2 cellular contexts compared by ENCODE assay signal in genomic region chr22:45239378-45240136, GRCh38.
TF ChIP-seq lines count a peak whose summit lies in the region.

No MANE protein-coding gene starts in this region.

TF ChIP-seq in IMR-90, 13 proteins besides CTCF, POLR2A, EP300 and RAD21 (continued from another document):
- TF ChIP-seq USF2 (IDR thresholded peaks at IDR 0.05; ENCODE audit: low read depth, low read length), result no peak
- no peak for TF ChIP-seq MXI1 (IDR thresholded peaks at IDR 0.05; ENCODE audit: borderline replicate concordance, low read depth, low read length)
- TF ChIP-seq MAZ (IDR thresholded peaks at IDR 0.05; ENCODE audit: borderline replicate concordance, low read depth, low read length), result no peak
- no peak for TF ChIP-seq FOS (IDR thresholded peaks at IDR 0.05; ENCODE audit: low read depth, low read length)
- TF ChIP-seq RFX5 (IDR thresholded peaks at IDR 0.05; ENCODE audit: low read depth, low read length), result no peak
- TF ChIP-seq CHD1 (IDR thresholded peaks at IDR 0.05; ENCODE audit: low read depth, low read length), result no peak
- TF ChIP-seq RCOR1 (IDR thresholded peaks at IDR 0.05; ENCODE audit: insufficient replicate concordance, low read length), result no peak
- TF ChIP-seq BHLHE40 (IDR thresholded peaks at IDR 0.05; ENCODE audit: low read depth, low read length), result no peak
- TF ChIP-seq NFE2L2 (IDR thresholded peaks at IDR 0.05; ENCODE audit: low read depth, low read length), result no peak
- no peak for TF ChIP-seq SMC3 (IDR thresholded peaks at IDR 0.05; ENCODE audit: low read depth, low read length)
- TF ChIP-seq MAFK (IDR thresholded peaks at IDR 0.05; ENCODE audit: low read depth, low read length), result no peak
- no peak for TF ChIP-seq ELK1 (IDR thresholded peaks at IDR 0.05; ENCODE audit: borderline replicate concordance, low read depth, low read length)
TF ChIP-seq in IMR-90: peak in this region for 0.

TF ChIP-seq in liver, 16 proteins besides CTCF, POLR2A, EP300 and RAD21 (continued from another document):
- TF ChIP-seq REST (IDR thresholded peaks at IDR 0.05) (no peak), TAF1 (conservative IDR thresholded peaks at IDR 0.05) (no peak), ATF3 (IDR thresholded peaks at IDR 0.05) (no peak), RXRA (IDR thresholded peaks at IDR 0.05) (no peak), SP1 (IDR thresholded peaks at IDR 0.05) (no peak), FOXA1 (IDR thresholded peaks at IDR 0.05) (no peak), MAX (IDR thresholded peaks at IDR 0.05) (no peak), EGR1 (IDR thresholded peaks at IDR 0.05; ENCODE audit: low read depth in 2 of 2) (no peak), HNF4G (IDR thresholded peaks at IDR 0.05) (no peak), YY1 (IDR thresholded peaks at IDR 0.05) (no peak), GABPA (IDR thresholded peaks at IDR 0.05 in 1 of 2, conservative IDR thresholded peaks at IDR 0.05 in 1 of 2) (no peak), ZBTB33 (IDR thresholded peaks at IDR 0.05) (no peak), NR2F2 (IDR thresholded peaks at IDR 0.05) (no peak), HNF4A (conservative IDR thresholded peaks at IDR 0.05) (no peak)
